Comparison of ENCODE assay signal across 8 cellular contexts in the genomic region with DNA sequence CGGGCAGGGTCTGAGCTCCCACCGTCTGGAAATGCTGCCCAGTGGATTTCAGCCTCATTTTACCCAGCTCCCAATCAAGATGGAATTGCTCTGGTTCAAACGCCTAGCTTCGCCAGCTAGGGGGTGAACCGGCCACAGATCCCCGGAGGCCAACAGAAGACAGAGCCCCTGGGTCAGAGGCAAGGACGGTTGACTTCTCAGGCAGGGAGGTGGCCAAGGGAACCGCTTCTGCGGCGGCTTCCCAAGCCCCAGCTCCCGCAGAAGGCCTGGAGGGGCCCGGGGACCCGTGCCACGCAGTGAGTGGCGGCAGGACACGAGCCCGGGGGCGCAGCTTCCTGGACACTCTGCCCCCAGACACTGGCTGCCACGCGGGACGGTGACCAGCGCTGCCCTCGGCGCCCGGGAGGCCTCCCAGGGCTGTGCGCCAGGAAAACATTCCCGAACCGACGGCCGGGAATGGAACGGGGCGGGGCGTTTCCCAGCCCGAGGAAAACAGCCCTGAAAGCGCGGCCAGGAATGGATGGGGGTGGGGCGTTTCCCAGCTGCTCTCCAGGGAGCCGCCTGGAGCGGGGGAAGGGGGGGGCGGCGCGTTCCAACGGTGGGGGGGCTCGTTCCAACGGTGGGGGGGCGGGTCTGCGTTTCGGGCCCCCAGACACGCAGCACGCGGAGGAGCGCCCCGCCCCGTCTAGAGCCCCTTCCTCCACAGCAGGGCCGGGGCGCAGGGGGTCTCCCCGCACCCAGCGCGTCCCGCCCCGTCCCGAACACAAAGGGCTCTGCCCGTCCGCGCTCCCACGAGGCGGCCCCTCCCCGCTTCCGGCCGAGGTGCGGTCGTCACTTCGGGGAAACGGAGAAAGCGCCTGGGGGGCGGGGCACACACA. TPM values are rescaled to one million over a fixed set of nuclear protein-coding genes. Genes with fewer than 3 reads are reported as not detected.
A peak's percentile ranks its signal among the peaks of the same experiment; 100 is the strongest.
DNase-seq lines count a peak whose midpoint lies in the region; ATAC-seq and TF ChIP-seq lines count a peak whose summit lies in the region.

No MANE protein-coding gene starts in this region.

- RAD21 ChIA-PET in HCT116 (lab: Charles Lee; ENCODE audit: low non-redundant PET in 1 of 2, low total read pairs in 2 of 2, uncharacterized antibody in 2 of 2, unreplicated experiment in 2 of 2): interaction anchor here in 1 of 2 experiments (0.6 to 1.1 kb wide), 3 partner anchors 35 to 52 kb away, joined by 3 to 5 read pairs (median 5); no protein-coding TSS in a partner anchor

- peak overlapping the region; percentile 99 for H3K27ac ChIP-seq in HCT116 (ENCODE audit: low read depth, low read length)
- peak overlapping the region; percentile 99 for H3K27ac ChIP-seq in mesodermal cell (ENCODE audit: low read depth, low read length, severe bottlenecking)

- peak overlapping the region; percentile 86 for H3K4me2 ChIP-seq in HCT116 (ENCODE audit: low read length)

- no peaks in the 10 kb centered on the region for H3K79me2 ChIP-seq in HCT116 (ENCODE audit: insufficient read depth, low read length)

- peak overlapping the region; percentile 36 to 54 for H3K4me3 ChIP-seq in HCT116 (replicated peaks in 1 of 2; ENCODE audit: low read depth in 1 of 2, low read length in 2 of 2)
- H3K4me3 ChIP-seq in endocrine pancreas (ENCODE audit: control insufficient read depth, insufficient read depth, low read length): no peak overlapping the region
- H3K4me3 ChIP-seq in mesodermal cell (ENCODE audit: extremely low read depth, insufficient read depth, low read length, poor library complexity, severe bottlenecking): peak overlapping the region; percentile 29

- TF ChIP-seq RAD21 in HCT116 (IDR thresholded peaks at IDR 0.05; ENCODE audit: low read depth): peak; percentile 41

- TF ChIP-seq CTCF in HCT116 (IDR thresholded peaks at IDR 0.05 in 2 of 3, conservative IDR thresholded peaks at IDR 0.05 in 1 of 3; ENCODE audit: borderline replicate concordance in 1 of 3, insufficient read depth in 1 of 3, low read depth in 2 of 3, low read length in 2 of 3): no peak

- ATAC-seq in HCT116: peak; percentile 94

- H3K9ac ChIP-seq in HCT116 (ENCODE audit: low read length): peak overlapping the region; percentile 80
- H3K9ac ChIP-seq in endocrine pancreas (ENCODE audit: control insufficient read depth, insufficient read depth, low read length): peak overlapping the region; percentile 23

- H3K4me1 ChIP-seq in HCT116 (ENCODE audit: control insufficient read depth in 1 of 2, insufficient read depth in 2 of 2, low read length in 2 of 2) (peaks cover 12 to 16% of the 10 kb centered on the region in 2 experiments), endocrine pancreas (ENCODE audit: control insufficient read depth, insufficient read depth, low read length) (no peaks in the 10 kb centered on the region), mesodermal cell (ENCODE audit: control insufficient read depth, insufficient read depth, low read length, poor library complexity, severe bottlenecking) (peaks cover 8% of the 10 kb centered on the region)

- BruUV-seq in HCT116 (replicated peaks; lab: Mats Ljungman, UMichigan): TSS peak; percentile 97

- peak; percentile 66 for DNase-seq in COLO829 (ENCODE audit: low spot score)
- DNase-seq in HCT116 (ENCODE audit: low read depth, low spot score): peak; percentile 65
- DNase-seq in NCI-H526 (lab: John Stamatoyannopoulos, UW): peak; percentile 56 to 89
- DNase-seq in activated CD8-positive, alpha-beta memory T cell treated with anti-CD3 and anti-CD28 coated beads, Interleukin-2, amount 50 U/mL, for 4 hours: peak; percentile 85
- DNase-seq in stimulated activated CD8-positive, alpha-beta memory T cell treated with anti-CD3 and anti-CD28 coated beads, Interleukin-15, amount 100 ng/mL, for 24 hours (ENCODE audit: low read depth): peak; percentile 66
- no peak for DNase-seq in GM19240 (ENCODE audit: insufficient read length, low spot score)

- H3K9me2 ChIP-seq in HCT116 (ENCODE audit: insufficient read depth): no peaks in the 10 kb centered on the region

- intact Hi-C loops in HCT116 (cut with micrococcal nuclease): loop anchor here (5.0 kb wide), 1 partner anchor 54 kb away; no protein-coding TSS in a partner anchor

- peak; percentile 11 for TF ChIP-seq POLR2A in HCT116 (IDR thresholded peaks at IDR 0.05; ENCODE audit: borderline replicate concordance, extremely low read depth, insufficient read depth, insufficient read length)

- 8 to 9% methylated on average over 40 to 43 of the region's 76 CpGs for WGBS in mesodermal cell (ENCODE audit: insufficient coverage in 2 of 2), 2 experiments

- H3K9me3 ChIP-seq in HCT116 (ENCODE audit: control insufficient read depth in 1 of 2, insufficient read depth in 1 of 2, low read depth in 1 of 2, low read length in 2 of 2) (peaks cover 5 to 6% of the 10 kb centered on the region in 2 experiments; a peak in 2 of 4 replicates), endocrine pancreas (ENCODE audit: control insufficient read depth, low read length) (no peaks in the 10 kb centered on the region), mesodermal cell (ENCODE audit: control insufficient read depth, low read length) (peaks cover 9% of the 10 kb centered on the region)

- H4K20me1 ChIP-seq in HCT116 (ENCODE audit: insufficient read depth): no peaks in the 10 kb centered on the region

- H3K27me3 ChIP-seq in HCT116 (ENCODE audit: insufficient read depth, low read length): no peaks in the 10 kb centered on the region
- H3K27me3 ChIP-seq in endocrine pancreas (ENCODE audit: control insufficient read depth, insufficient read depth, low read length): peaks cover 8% of the 10 kb centered on the region

- CTCF ChIA-PET in HCT116 (lab: Charles Lee): interaction anchor here (0.6 to 1.9 kb wide), 9 partner anchors 13 to 118 kb away, joined by 3 to 10 read pairs (median 3); no protein-coding TSS in a partner anchor

- POLR2A ChIA-PET in HCT116 (lab: Charles Lee): interaction anchor here (0.6 to 1.7 kb wide), 7 partner anchors 10 to 392 kb away, joined by 3 to 8 read pairs (median 4); a partner anchor contains a TSS

- no peaks in the 10 kb centered on the region for H3K36me3 ChIP-seq in HCT116 (ENCODE audit: control insufficient read depth in 1 of 2, insufficient read depth in 2 of 2, low read length in 2 of 2)
- no peaks in the 10 kb centered on the region for H3K36me3 ChIP-seq in endocrine pancreas (ENCODE audit: control insufficient read depth, insufficient read depth, low read length)
- H3K36me3 ChIP-seq in mesodermal cell (ENCODE audit: control insufficient read depth, insufficient read depth, low read length): no peaks in the 10 kb centered on the region

- no peak overlapping the region for H2AFZ ChIP-seq in HCT116 (ENCODE audit: low read depth, low read length, poor library complexity, severe bottlenecking)

TF ChIP-seq in HCT116, 20 proteins besides CTCF, POLR2A, EP300 and RAD21:
- no peak for TF ChIP-seq EZH2phosphoT487 (IDR thresholded peaks at IDR 0.05; ENCODE audit: borderline replicate concordance)
- TF ChIP-seq CBX3 (IDR thresholded peaks at IDR 0.05; ENCODE audit: low read depth): peak; percentile 67
- TF ChIP-seq, protein P1, sequence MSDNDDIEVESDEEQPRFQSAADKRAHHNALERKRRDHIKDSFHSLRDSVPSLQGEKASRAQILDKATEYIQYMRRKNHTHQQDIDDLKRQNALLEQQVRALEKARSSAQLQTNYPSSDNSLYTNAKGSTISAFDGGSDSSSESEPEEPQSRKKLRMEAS (IDR thresholded peaks at IDR 0.05): peak; percentile 61
- peak; percentile 44; the same call in 1 of the 2 replicates for TF ChIP-seq JUND (IDR thresholded peaks at IDR 0.05)
- TF ChIP-seq YY1 (IDR thresholded peaks at IDR 0.05; ENCODE audit: extremely low read depth, insufficient replicate concordance, low read depth, low read length): peak; percentile 73
- TF ChIP-seq ZNF274 (IDR thresholded peaks at IDR 0.05; ENCODE audit: low read depth, low read length): no peak
- TF ChIP-seq SIN3A (IDR thresholded peaks at IDR 0.05; ENCODE audit: low read depth): peak; percentile 34; the same call in 1 of the 2 replicates
- TF ChIP-seq POLR2AphosphoS5 (IDR thresholded peaks at IDR 0.05; ENCODE audit: low read depth, low read length): peak; percentile 80
- TF ChIP-seq SP1 (IDR thresholded peaks at IDR 0.05; ENCODE audit: low read depth): peak; percentile 68
- peak; percentile 53; the same call in 1 of the 2 replicates for TF ChIP-seq ZFX (IDR thresholded peaks at IDR 0.05)
- no peak for TF ChIP-seq ELF1 (IDR thresholded peaks at IDR 0.05; ENCODE audit: borderline replicate concordance, low read depth)
TF ChIP-seq in HCT116: peak in this region for 8.

RNA-seq across cellular contexts. Expression of a gene that starts 13.5 kb away (rescaled TPM):
- total RNA-seq in HCT116 (2021; ENCODE audit: unreplicated experiment): 54.3 TPM
- polyA plus RNA-seq in HCT116 (2012): 33.3 and 35.8 TPM in 2 replicates
- 56.7 TPM for polyA plus RNA-seq in mesodermal cell (2013, experiment 1 of 2)
- polyA plus RNA-seq in mesodermal cell (2013, experiment 2 of 2): 55.2 TPM

RNA-seq across cellular contexts. Expression of a gene that starts 35.2 kb away (rescaled TPM):
- total RNA-seq in HCT116 (2021; ENCODE audit: unreplicated experiment): 380 TPM
- polyA plus RNA-seq in HCT116 (2012): 1,265 and 1,477 TPM in 2 replicates
- polyA plus RNA-seq in mesodermal cell (2013, experiment 1 of 2): 311 TPM
- polyA plus RNA-seq in mesodermal cell (2013, experiment 2 of 2): 240 TPM

RNA-seq across cellular contexts. Expression of a gene that starts 38.2 kb away (rescaled TPM):
- total RNA-seq in HCT116 (2021; ENCODE audit: unreplicated experiment): 157 TPM
- 124 and 128 TPM in 2 replicates for polyA plus RNA-seq in HCT116 (2012)
- polyA plus RNA-seq in mesodermal cell (2013, experiment 1 of 2): 0.22 TPM
- 0.71 TPM for polyA plus RNA-seq in mesodermal cell (2013, experiment 2 of 2)

RNA-seq across cellular contexts. Expression of a gene that starts 42.0 kb away (rescaled TPM):
- total RNA-seq in HCT116 (2021; ENCODE audit: unreplicated experiment): 6.1 TPM
- 7.8 and 10.1 TPM in 2 replicates for polyA plus RNA-seq in HCT116 (2012)
- 94.2 TPM for polyA plus RNA-seq in mesodermal cell (2013, experiment 1 of 2)
- 72.8 TPM for polyA plus RNA-seq in mesodermal cell (2013, experiment 2 of 2)

RNA-seq across cellular contexts. Expression of a gene that starts 48.2 kb away (rescaled TPM):
- total RNA-seq in HCT116 (2021; ENCODE audit: unreplicated experiment): 106 TPM
- polyA plus RNA-seq in HCT116 (2012): 322 and 372 TPM in 2 replicates
- 207 TPM for polyA plus RNA-seq in mesodermal cell (2013, experiment 1 of 2)
- polyA plus RNA-seq in mesodermal cell (2013, experiment 2 of 2): 159 TPM
